8 cellular contexts compared by ENCODE assay signal in the genomic region with DNA sequence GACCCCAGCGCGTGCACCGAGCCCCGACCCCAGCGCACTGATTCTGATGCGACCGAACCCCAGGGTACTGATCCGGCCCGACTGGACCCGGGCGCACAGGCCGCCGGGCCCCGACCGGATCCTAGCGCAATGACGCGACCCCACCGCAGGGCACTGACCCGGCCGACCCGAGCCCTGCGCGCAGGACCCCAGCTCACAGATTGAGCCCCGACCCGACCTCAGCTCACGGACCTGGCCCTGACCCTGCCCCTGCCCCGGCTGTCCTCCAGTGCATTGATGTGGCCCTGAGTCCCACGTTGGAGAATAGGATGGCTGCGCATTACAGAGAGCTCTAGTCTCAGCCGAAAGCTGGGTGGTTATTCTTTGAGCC. TPM values are rescaled to one million over a fixed set of nuclear protein-coding genes. Genes with fewer than 3 reads are reported as not detected.
DNase-seq lines count a peak whose midpoint lies in the region; ATAC-seq and TF ChIP-seq lines count a peak whose summit lies in the region.

No MANE protein-coding gene starts in this region.

- H3K27me3 ChIP-seq in HL-60 (ENCODE audit: insufficient read depth, poor library complexity, severe bottlenecking) = no peaks in the 10 kb centered on the region
- no peaks in the 10 kb centered on the region for H3K27me3 ChIP-seq in naive thymus-derived CD4-positive, alpha-beta T cell (ENCODE audit: control insufficient read depth in 2 of 2, insufficient read depth in 2 of 2, low read length in 2 of 2)

- peak overlapping the region; percentile 91 for H3K4me3 ChIP-seq in HL-60 (replicated peaks; ENCODE audit: insufficient read depth, low read length)
- no peak overlapping the region for H3K4me3 ChIP-seq in naive thymus-derived CD4-positive, alpha-beta T cell (ENCODE audit: low read length)

- peaks cover 10 to 14% of the 10 kb centered on the region in 2 donors for H3K4me1 ChIP-seq in naive thymus-derived CD4-positive, alpha-beta T cell (ENCODE audit: control insufficient read depth in 2 of 2, insufficient read depth in 2 of 2, low read length in 2 of 2)

- H3K36me3 ChIP-seq in naive thymus-derived CD4-positive, alpha-beta T cell (ENCODE audit: control insufficient read depth in 2 of 3, insufficient read depth in 3 of 3, low read length in 3 of 3) = peaks cover 8 to 34% (median 16%) of the 10 kb centered on the region in 3 experiments

- BruUV-seq in MCF 10A (replicated peaks; lab: Mats Ljungman, UMichigan) = no TSS peak

- no peak for DNase-seq in activated naive CD4-positive, alpha-beta T cell treated with anti-CD3 and anti-CD28 coated beads for 36 hours
- DNase-seq in activated naive CD4-positive, alpha-beta T cell treated with Interleukin-2 at 50 U/mL for 16 hours = no peak
- DNase-seq in HL-60 (ENCODE audit: low read depth in 1 of 2, low spot score in 1 of 2) (no peak), MCF 10A (ENCODE audit: unreplicated experiment) (no peak), cerebellum (ENCODE audit: low spot score) (no peak), SW480 (ENCODE audit: low spot score) (no peak)
- peak in 1 of 9 donors; percentile 30 for DNase-seq in naive thymus-derived CD4-positive, alpha-beta T cell
- DNase-seq in stimulated activated CD4-positive, alpha-beta T cell treated with anti-CD3 and anti-CD28 coated beads, Interleukin-4, amount 100 ng/mL, for 4 hours = no peak

- peak overlapping the region; percentile 70 for H3K27ac ChIP-seq in HL-60 (replicated peaks)
- H3K27ac ChIP-seq in naive thymus-derived CD4-positive, alpha-beta T cell (ENCODE audit: low read depth, low read length) = no peak overlapping the region

- POLR2A ChIA-PET in MCF 10A (lab: Yijun Ruan, JAX) = interaction anchor here (0.6 to 2.5 kb wide), 5 partner anchors 9 to 553 kb away, joined by 3 to 13 read pairs (median 5); no protein-coding TSS in a partner anchor
- POLR2A ChIA-PET in naive thymus-derived CD4-positive, alpha-beta T cell (lab: Charles Lee) = interaction anchor here (0.7 to 1.2 kb wide), 3 partner anchors 9 to 281 kb away, joined by 3 to 5 read pairs (median 4); a partner anchor contains a TSS

- H3K9me3 ChIP-seq in naive thymus-derived CD4-positive, alpha-beta T cell (ENCODE audit: control insufficient read depth in 2 of 3, low read length in 3 of 3) = no peaks in the 10 kb centered on the region

- no peaks in the 10 kb centered on the region for H3K9me3 Mint-ChIP-seq in activated naive CD4-positive, alpha-beta T cell treated with anti-CD3 and anti-CD28 coated beads for 36 hours
- H3K9me3 Mint-ChIP-seq in MCF 10A (ENCODE audit: unreplicated experiment) = no peaks in the 10 kb centered on the region
- H3K9me3 Mint-ChIP-seq in naive thymus-derived CD4-positive, alpha-beta T cell = no peaks in the 10 kb centered on the region

- peaks cover 32% of the 10 kb centered on the region for H3K4me1 Mint-ChIP-seq in activated naive CD4-positive, alpha-beta T cell treated with anti-CD3 and anti-CD28 coated beads for 36 hours (ENCODE audit: low read depth)
- H3K4me1 Mint-ChIP-seq in MCF 10A (ENCODE audit: insufficient read depth, unreplicated experiment) = peaks cover 11% of the 10 kb centered on the region
- H3K4me1 Mint-ChIP-seq in naive thymus-derived CD4-positive, alpha-beta T cell = peaks cover 12 to 33% (median 28%) of the 10 kb centered on the region in 7 donors

- TF ChIP-seq CTCF in HL-60 (IDR thresholded peaks at IDR 0.05; ENCODE audit: insufficient read depth, low read length) (no peak), MCF 10A (IDR thresholded peaks at IDR 0.05; ENCODE audit: unreplicated experiment) (no peak)

- ATAC-seq in naive thymus-derived CD4-positive, alpha-beta T cell = no peak

- intact Hi-C loops in activated naive CD4-positive, alpha-beta T cell treated with anti-CD3 and anti-CD28 coated beads for 36 hours (cut with micrococcal nuclease) = loop anchor here (2.0 to 5.0 kb wide), 3 partner anchors 200 to 441 kb away; a partner anchor contains a TSS
- intact Hi-C loops in MCF 10A (cut with micrococcal nuclease) = no loop called here
- intact Hi-C loops in naive thymus-derived CD4-positive, alpha-beta T cell (cut with micrococcal nuclease) = loop anchor here (2.0 to 5.0 kb wide), 5 partner anchors 108 to 621 kb away; a partner anchor contains a TSS

- H3K27ac Mint-ChIP-seq in activated naive CD4-positive, alpha-beta T cell treated with anti-CD3 and anti-CD28 coated beads for 36 hours = no peak overlapping the region
- no peak overlapping the region for H3K27ac Mint-ChIP-seq in MCF 10A (ENCODE audit: low read depth, unreplicated experiment)
- peak overlapping the region in 3 of 9 donors; percentile 34 to 74 (median 48) for H3K27ac Mint-ChIP-seq in naive thymus-derived CD4-positive, alpha-beta T cell

- H3K4me3 Mint-ChIP-seq in activated naive CD4-positive, alpha-beta T cell treated with anti-CD3 and anti-CD28 coated beads for 36 hours = peak overlapping the region; percentile 87
- H3K4me3 Mint-ChIP-seq in MCF 10A (ENCODE audit: unreplicated experiment) = peak overlapping the region; percentile 82
- peak overlapping the region; percentile 24 to 89 (median 63) for H3K4me3 Mint-ChIP-seq in naive thymus-derived CD4-positive, alpha-beta T cell

- CTCF ChIA-PET in activated naive CD4-positive, alpha-beta T cell treated with anti-CD3 and anti-CD28 coated beads for 36 hours (lab: Charles Lee) = interaction anchor here (0.7 to 1.7 kb wide), 4 partner anchors 10 to 752 kb away, joined by 3 to 5 read pairs (median 4); no protein-coding TSS in a partner anchor
- CTCF ChIA-PET in MCF 10A (lab: Yijun Ruan, JAX) = interaction anchor here (0.7 to 6.0 kb wide), 4 partner anchors 9 to 427 kb away, joined by 3 to 42 read pairs (median 4); no protein-coding TSS in a partner anchor
- CTCF ChIA-PET in naive thymus-derived CD4-positive, alpha-beta T cell (lab: Charles Lee) = interaction anchor here (1.3 kb wide), 1 partner anchor 8 kb away, joined by 4 read pairs; no protein-coding TSS in a partner anchor

- peaks cover 40% of the 10 kb centered on the region for H3K36me3 Mint-ChIP-seq in activated naive CD4-positive, alpha-beta T cell treated with anti-CD3 and anti-CD28 coated beads for 36 hours (ENCODE audit: low read depth)
- peaks cover 28% of the 10 kb centered on the region for H3K36me3 Mint-ChIP-seq in MCF 10A (ENCODE audit: insufficient read depth, unreplicated experiment)
- H3K36me3 Mint-ChIP-seq in naive thymus-derived CD4-positive, alpha-beta T cell = peaks cover 0 to 20% (median 13%) of the 10 kb centered on the region in 5 donors

- no peaks in the 10 kb centered on the region for H3K27me3 Mint-ChIP-seq in activated naive CD4-positive, alpha-beta T cell treated with anti-CD3 and anti-CD28 coated beads for 36 hours (ENCODE audit: low read depth)
- H3K27me3 Mint-ChIP-seq in MCF 10A (ENCODE audit: insufficient read depth, unreplicated experiment) = no peaks in the 10 kb centered on the region
- no peaks in the 10 kb centered on the region for H3K27me3 Mint-ChIP-seq in naive thymus-derived CD4-positive, alpha-beta T cell

RNA-seq across cellular contexts. Expression of a gene that starts 0.4 kb away (rescaled TPM):
- 10 to 100 TPM; 24.0 to 29.9 TPM for total RNA-seq in activated naive CD4-positive, alpha-beta T cell treated with anti-CD3 and anti-CD28 coated beads for 36 hours
- total RNA-seq in MCF 10A (2022) (13.7 and 21.4 TPM in 2 replicates), cerebellum (7.0 TPM)
- 10 to 100 TPM in 1 of 5 experiments, under 1 TPM in 3, not detected in 1; 0.39 to 23.5 (median 0.57) TPM for total RNA-seq in naive thymus-derived CD4-positive, alpha-beta T cell
- under 1 TPM; 0.52 to 0.63 TPM for polyA plus RNA-seq in naive thymus-derived CD4-positive, alpha-beta T cell

RNA-seq across cellular contexts. Expression of a gene that starts 0.5 kb away (rescaled TPM):
- total RNA-seq in activated naive CD4-positive, alpha-beta T cell treated with anti-CD3 and anti-CD28 coated beads for 36 hours = 10 to 100 TPM; 42.4 to 45.4 TPM
- 44.9 and 48.9 TPM in 2 replicates for total RNA-seq in MCF 10A (2022)
- total RNA-seq in naive thymus-derived CD4-positive, alpha-beta T cell = 10 to 100 TPM; 63.2 to 93.2 (median 82.2) TPM
- 10 to 100 TPM; 10.6 to 17.6 TPM for polyA plus RNA-seq in naive thymus-derived CD4-positive, alpha-beta T cell
- 44.2 TPM for total RNA-seq in cerebellum

RNA-seq across cellular contexts. Expression of a gene that starts 42.3 kb away (rescaled TPM):
- 1 to 10 TPM; 3.6 TPM for total RNA-seq in activated naive CD4-positive, alpha-beta T cell treated with anti-CD3 and anti-CD28 coated beads for 36 hours
- total RNA-seq in MCF 10A (2022) (2.0 and 7.0 TPM in 2 replicates), cerebellum (11.6 TPM)
- 10 to 100 TPM in 2 of 5 experiments, 1 to 10 TPM in 3; 7.1 to 22.1 (median 9.6) TPM for total RNA-seq in naive thymus-derived CD4-positive, alpha-beta T cell
- under 1 TPM in 1 of 2 donors, not detected in 1; 0.20 TPM for polyA plus RNA-seq in naive thymus-derived CD4-positive, alpha-beta T cell
